Comparison of ENCODE assay signal across 8 cellular contexts in genomic region chr1:152036316-152037216, GRCh38. TPM values are rescaled to one million over a fixed set of nuclear protein-coding genes. Genes with fewer than 3 reads are reported as not detected.
DNase-seq lines count a peak whose midpoint lies in the region; ATAC-seq and TF ChIP-seq lines count a peak whose summit lies in the region.

S100A11 (minus strand) TSS chr1:152037004; CDS start chr1:152036915, 89 bp downstream.

- H3K36me3 Mint-ChIP-seq in endodermal cell (ENCODE audit: low read depth), result peaks cover 20% of the 10 kb centered on the region

- H3K36me3 ChIP-seq in NT2/D1 (ENCODE audit: insufficient read depth, insufficient read length, low read length), result peaks cover 33% of the 10 kb centered on the region
- H3K36me3 ChIP-seq in endodermal cell (ENCODE audit: control insufficient read depth, insufficient read depth, low read length), result peaks cover 22% of the 10 kb centered on the region
- peaks cover 28% of the 10 kb centered on the region for H3K36me3 ChIP-seq in mesodermal cell (ENCODE audit: control insufficient read depth, insufficient read depth, low read length)

- H3K9me3 ChIP-seq in NT2/D1 (ENCODE audit: insufficient read depth, low read length) (no peaks in the 10 kb centered on the region), endodermal cell (ENCODE audit: control insufficient read depth, low read length) (no peaks in the 10 kb centered on the region), mesodermal cell (ENCODE audit: control insufficient read depth, low read length) (no peaks in the 10 kb centered on the region)

- peaks cover 34% of the 10 kb centered on the region for H3K4me1 Mint-ChIP-seq in endodermal cell

- peaks cover 6% of the 10 kb centered on the region for H3K27me3 ChIP-seq in NT2/D1 (ENCODE audit: insufficient read depth, insufficient read length)
- H3K27me3 ChIP-seq in endodermal cell (ENCODE audit: control insufficient read depth, insufficient read depth, low read length, poor library complexity, severe bottlenecking), result peaks cover 24% of the 10 kb centered on the region

- H3K9me3 Mint-ChIP-seq in endodermal cell, result no peaks in the 10 kb centered on the region

- H3K27me3 Mint-ChIP-seq in endodermal cell (ENCODE audit: insufficient read depth), result peaks cover 3% of the 10 kb centered on the region

- WGBS in endodermal cell (ENCODE audit: insufficient coverage in 1 of 2, insufficient read length in 1 of 2), 2 experiments, result 0 to 1% methylated on average over 13 to 51 of the region's 52 CpGs
- 0 to 1% methylated on average over 38 to 46 of the region's 52 CpGs for WGBS in mesodermal cell (ENCODE audit: insufficient coverage in 2 of 2), 2 experiments

- peak within 1 kb of the TSS; percentile 78 for H3K4me3 ChIP-seq in NT2/D1 (ENCODE audit: insufficient read length, low read depth)
- peak within 1 kb of the TSS; percentile 91 for H3K4me3 ChIP-seq in endodermal cell (ENCODE audit: low read length)
- H3K4me3 ChIP-seq in mesodermal cell (ENCODE audit: extremely low read depth, insufficient read depth, low read length, poor library complexity, severe bottlenecking), result peak within 1 kb of the TSS; percentile 94

- peaks cover 2% of the 10 kb centered on the region for H3K4me1 ChIP-seq in NT2/D1 (ENCODE audit: insufficient read depth, insufficient read length)
- H3K4me1 ChIP-seq in endodermal cell (ENCODE audit: control insufficient read depth, insufficient read depth, low read length), result peaks cover 8% of the 10 kb centered on the region
- peaks cover 4% of the 10 kb centered on the region for H3K4me1 ChIP-seq in mesodermal cell (ENCODE audit: control insufficient read depth, insufficient read depth, low read length, poor library complexity, severe bottlenecking)

- peak; percentile 89 for DNase-seq in EH (ENCODE audit: low read depth)
- no peak for DNase-seq in NT2/D1 (ENCODE audit: low read depth, low spot score)
- DNase-seq in activated CD8-positive, alpha-beta memory T cell treated with anti-CD3 and anti-CD28 coated beads, Interleukin-2, amount 50 U/mL, for 1 hour (ENCODE audit: extremely low read depth), result peak; percentile 45
- DNase-seq in endodermal cell, result peak; percentile 91
- peak; percentile 49 for DNase-seq in stimulated activated CD8-positive, alpha-beta memory T cell treated with anti-CD3 and anti-CD28 coated beads, Interleukin-2, amount 100 ng/mL, for 1 hour (ENCODE audit: low read depth in 2 of 2)
- no peak for DNase-seq in NCI-H1436 (lab: John Stamatoyannopoulos, UW)

- ATAC-seq in HG02571 (IDR thresholded peaks at IDR 0.05; ENCODE audit: unreplicated experiment), result peak; percentile 43

- TF ChIP-seq CTCF in endodermal cell (conservative IDR thresholded peaks at IDR 0.05), result no peak

- no peak within 1 kb of the TSS for H3K27ac ChIP-seq in endodermal cell (ENCODE audit: low read depth, low read length)
- peak within 1 kb of the TSS; percentile 91 for H3K27ac ChIP-seq in mesodermal cell (ENCODE audit: low read depth, low read length, severe bottlenecking)

- H3K9ac ChIP-seq in NT2/D1 (ENCODE audit: insufficient read length, low read depth), result peak within 1 kb of the TSS; percentile 91
- peak within 1 kb of the TSS; percentile 59 for H3K9ac ChIP-seq in endodermal cell (ENCODE audit: extremely low read depth, low read length, poor library complexity, severe bottlenecking)

- peak within 1 kb of the TSS; percentile 91 for H3K27ac Mint-ChIP-seq in endodermal cell

- peak within 1 kb of the TSS; percentile 84 for H3K4me3 Mint-ChIP-seq in endodermal cell

RNA-seq across cellular contexts. Expression of gene S100A11, which starts in this region (rescaled TPM):
- 100 to 1,000 TPM; 163 to 248 TPM for total RNA-seq in endodermal cell
- polyA plus RNA-seq in endodermal cell (2013, experiment 1 of 2), result 271 TPM
- polyA plus RNA-seq in endodermal cell (2013, experiment 2 of 2), result 328 TPM
- 1,948 TPM for polyA plus RNA-seq in mesodermal cell (2013, experiment 1 of 2)
- polyA plus RNA-seq in mesodermal cell (2013, experiment 2 of 2), result 1,730 TPM

Comparison
In these comparisons a context has a peak if more than half of its experiments do, and no peak if none do; other contexts are left out.
1. DNase-seq: peak in EH (single experiment), activated CD8-positive, alpha-beta memory T cell treated with anti-CD3 and anti-CD28 coated beads, Interleukin-2, amount 50 U/mL, for 1 hour (single experiment), endodermal cell (single experiment) and stimulated activated CD8-positive, alpha-beta memory T cell treated with anti-CD3 and anti-CD28 coated beads, Interleukin-2, amount 100 ng/mL, for 1 hour (2 of 2); none in NT2/D1 (single experiment) and NCI-H1436 (single experiment).
2. Peak in every context shown above with its lines, with median percentiles within 50 percentile points of each other: H3K4me3 ChIP-seq.